In genomic region chr10:12349628-12350166, GRCh38 we compare ENCODE assay signal across 8 cellular contexts.
A peak's percentile ranks its signal among the peaks of the same experiment; 100 is the strongest.
DNase-seq lines count a peak whose midpoint lies in the region; ATAC-seq and TF ChIP-seq lines count a peak whose summit lies in the region.

No MANE protein-coding gene starts in this region.

- H3K27ac Mint-ChIP-seq in stimulated activated naive CD8-positive, alpha-beta T cell treated with anti-CD3 and anti-CD28 coated beads, Interleukin-15, amount 100 ng/mL, for 72 hours = peak overlapping the region; percentile 89 to 95

- no peaks in the 10 kb centered on the region for H3K36me3 ChIP-seq in iPS DF 6.9 (ENCODE audit: control insufficient read depth, insufficient read depth, low read length)

- H3K27me3 Mint-ChIP-seq in stimulated activated naive CD8-positive, alpha-beta T cell treated with anti-CD3 and anti-CD28 coated beads, Interleukin-15, amount 100 ng/mL, for 72 hours = peaks cover 16% of the 10 kb centered on the region

- H3K4me1 ChIP-seq in iPS DF 6.9 (ENCODE audit: control insufficient read depth, insufficient read depth, low read length) = no peaks in the 10 kb centered on the region; the same call in 1 of the 2 replicates

- H3K4me3 Mint-ChIP-seq in stimulated activated naive CD8-positive, alpha-beta T cell treated with anti-CD3 and anti-CD28 coated beads, Interleukin-15, amount 100 ng/mL, for 72 hours = peak overlapping the region; percentile 97 to 98

- H3K27ac ChIP-seq in iPS DF 6.9 (ENCODE audit: low read length) = no peak overlapping the region

- no peaks in the 10 kb centered on the region for H3K9me3 Mint-ChIP-seq in stimulated activated naive CD8-positive, alpha-beta T cell treated with anti-CD3 and anti-CD28 coated beads, Interleukin-15, amount 100 ng/mL, for 72 hours

- WGBS in iPS DF 6.9 (ENCODE audit: insufficient coverage, insufficient read length) = no CpG with 5 or more reads among the region's 73 CpGs

- DNase-seq in iPS DF 6.9 (ENCODE audit: low read depth, low spot score) (no peak), hypothalamus (lab: John Stamatoyannopoulos, UW) (no peak), dedifferentiated amniotic fluid mesenchymal stem cell (ENCODE audit: extremely low spot score) (no peak)
- no peak for DNase-seq in stimulated activated naive CD8-positive, alpha-beta T cell treated with anti-CD3 and anti-CD28 coated beads, Interleukin-15, amount 100 ng/mL, for 72 hours

- no peak for TF ChIP-seq CTCF in WI38 (IDR thresholded peaks at IDR 0.05; ENCODE audit: low read depth, low read length)

- ATAC-seq in GM18873 (IDR thresholded peaks at IDR 0.05; ENCODE audit: low FRiP score, unreplicated experiment) (peak; percentile 41), HG02852 (IDR thresholded peaks at IDR 0.05; ENCODE audit: unreplicated experiment) (peak; percentile 43), GM18870 (IDR thresholded peaks at IDR 0.05; ENCODE audit: unreplicated experiment) (no peak)
- ATAC-seq in stimulated activated naive CD8-positive, alpha-beta T cell treated with anti-CD3 and anti-CD28 coated beads, Interleukin-15, amount 100 ng/mL, for 72 hours = peak; percentile 3

- H3K9me3 ChIP-seq in iPS DF 6.9 (ENCODE audit: control insufficient read depth, insufficient read depth, low read length) = no peaks in the 10 kb centered on the region

- H3K4me3 ChIP-seq in WI38 (ENCODE audit: low read depth, low read length) = peak overlapping the region; percentile 69
- peak overlapping the region; percentile 53 for H3K4me3 ChIP-seq in iPS DF 6.9 (ENCODE audit: low read length)

- H3K27me3 ChIP-seq in iPS DF 6.9 (ENCODE audit: control insufficient read depth, insufficient read depth, low read length) = peaks cover 17% of the 10 kb centered on the region

- H3K4me1 Mint-ChIP-seq in stimulated activated naive CD8-positive, alpha-beta T cell treated with anti-CD3 and anti-CD28 coated beads, Interleukin-15, amount 100 ng/mL, for 72 hours = peaks cover 54% of the 10 kb centered on the region
